17 cellular contexts compared by ENCODE assay signal in genomic region chr21:34907783-34908423, GRCh38.
DNase-seq lines count a peak whose midpoint lies in the region; ATAC-seq and TF ChIP-seq lines count a peak whose summit lies in the region.
"Had no signal": no experiment of that assay in that cellular context is flagged by ENCODE, and none has a peak within 500 bp of the region (broad histone marks: within the 10 kb centered on the region; RNA-seq: fewer than 3 reads in every experiment).

No MANE protein-coding gene starts in this region.

- H3K27ac ChIP-seq in upper lobe of right lung, result peak overlapping the region; percentile 48
- H3K27ac ChIP-seq: VCaP had no signal

- no peaks in the 10 kb centered on the region for H3K27me3 Mint-ChIP-seq in activated naive CD4-positive, alpha-beta T cell treated with anti-CD3 and anti-CD28 coated beads, Interleukin-2, amount 50 U/mL, for 24 hours
- no peaks in the 10 kb centered on the region for H3K27me3 Mint-ChIP-seq in activated naive CD4-positive, alpha-beta T cell treated with anti-CD3 and anti-CD28 coated beads, Interleukin-2, amount 10 ng/mL, durations not matched to agents 7 days and 5 days
- no peaks in the 10 kb centered on the region for H3K27me3 Mint-ChIP-seq in dendritic cell treated with granulocyte-macrophage colony-stimulating factor and Interleukin-4, amounts not matched to agents 40 ng/mL and 50 ng/mL, for 4 days
- H3K27me3 Mint-ChIP-seq: activated CD4-positive, alpha-beta memory T cell treated with anti-CD3 and anti-CD28 coated beads for 36 hours; effector memory CD8-positive, alpha-beta T cell had no signal

- no peaks in the 10 kb centered on the region for H3K9me3 ChIP-seq in upper lobe of right lung
- H3K9me3 ChIP-seq: HAP-1, mucosa of descending colon had no signal

- intact Hi-C loops in dendritic cell treated with granulocyte-macrophage colony-stimulating factor and Interleukin-4, amounts not matched to agents 40 ng/mL and 50 ng/mL, for 4 days (cut with micrococcal nuclease), result no loop called here
- intact Hi-C loops in upper lobe of right lung (cut with DNase I), result no loop called here

- no peaks in the 10 kb centered on the region for H3K9me3 Mint-ChIP-seq in activated naive CD4-positive, alpha-beta T cell treated with anti-CD3 and anti-CD28 coated beads, Interleukin-2, amount 50 U/mL, for 24 hours
- no peaks in the 10 kb centered on the region for H3K9me3 Mint-ChIP-seq in activated naive CD4-positive, alpha-beta T cell treated with anti-CD3 and anti-CD28 coated beads, Interleukin-2, amount 10 ng/mL, durations not matched to agents 7 days and 5 days
- no peaks in the 10 kb centered on the region for H3K9me3 Mint-ChIP-seq in dendritic cell treated with granulocyte-macrophage colony-stimulating factor and Interleukin-4, amounts not matched to agents 40 ng/mL and 50 ng/mL, for 4 days
- H3K9me3 Mint-ChIP-seq: activated CD4-positive, alpha-beta memory T cell treated with anti-CD3 and anti-CD28 coated beads for 36 hours; effector memory CD8-positive, alpha-beta T cell had no signal

- H3K4me1 ChIP-seq in upper lobe of right lung, result peaks cover 22% of the 10 kb centered on the region

- H3K36me3 Mint-ChIP-seq in activated naive CD4-positive, alpha-beta T cell treated with anti-CD3 and anti-CD28 coated beads, Interleukin-2, amount 50 U/mL, for 24 hours, result peaks cover 5% of the 10 kb centered on the region
- peaks cover 11% of the 10 kb centered on the region for H3K36me3 Mint-ChIP-seq in activated naive CD4-positive, alpha-beta T cell treated with anti-CD3 and anti-CD28 coated beads, Interleukin-2, amount 10 ng/mL, durations not matched to agents 7 days and 5 days
- H3K36me3 Mint-ChIP-seq in dendritic cell treated with granulocyte-macrophage colony-stimulating factor and Interleukin-4, amounts not matched to agents 40 ng/mL and 50 ng/mL, for 4 days (ENCODE audit: low read depth), result peaks cover 9% of the 10 kb centered on the region
- H3K36me3 Mint-ChIP-seq: activated CD4-positive, alpha-beta memory T cell treated with anti-CD3 and anti-CD28 coated beads for 36 hours had no signal

- peak overlapping the region; percentile 47 for H3K27ac Mint-ChIP-seq in activated naive CD4-positive, alpha-beta T cell treated with anti-CD3 and anti-CD28 coated beads, Interleukin-2, amount 50 U/mL, for 24 hours
- H3K27ac Mint-ChIP-seq in activated naive CD4-positive, alpha-beta T cell treated with anti-CD3 and anti-CD28 coated beads, Interleukin-2, amount 10 ng/mL, durations not matched to agents 7 days and 5 days, result no peak overlapping the region
- peak overlapping the region; percentile 50 for H3K27ac Mint-ChIP-seq in dendritic cell treated with granulocyte-macrophage colony-stimulating factor and Interleukin-4, amounts not matched to agents 40 ng/mL and 50 ng/mL, for 4 days
- H3K27ac Mint-ChIP-seq: activated CD4-positive, alpha-beta memory T cell treated with anti-CD3 and anti-CD28 coated beads for 36 hours had no signal

- H3K4me3 ChIP-seq in NB4 (ENCODE audit: low read depth, low read length) (peak overlapping the region; percentile 30), upper lobe of right lung (no peak overlapping the region)
- H3K4me3 ChIP-seq: HAP-1, mucosa of descending colon had no signal

- no peak for TF ChIP-seq POLR2A in NB4 (IDR thresholded peaks at IDR 0.05; ENCODE audit: extremely low read depth, insufficient read length)

- CTCF ChIA-PET in activated naive CD4-positive, alpha-beta T cell treated with anti-CD3 and anti-CD28 coated beads, Interleukin-2, amount 10 ng/mL, durations not matched to agents 7 days and 5 days (lab: Charles Lee), result no interaction called here

- H3K4me1 Mint-ChIP-seq in activated naive CD4-positive, alpha-beta T cell treated with anti-CD3 and anti-CD28 coated beads, Interleukin-2, amount 50 U/mL, for 24 hours, result peaks cover 84% of the 10 kb centered on the region
- peaks cover 27% of the 10 kb centered on the region for H3K4me1 Mint-ChIP-seq in activated naive CD4-positive, alpha-beta T cell treated with anti-CD3 and anti-CD28 coated beads, Interleukin-2, amount 10 ng/mL, durations not matched to agents 7 days and 5 days
- H3K4me1 Mint-ChIP-seq in dendritic cell treated with granulocyte-macrophage colony-stimulating factor and Interleukin-4, amounts not matched to agents 40 ng/mL and 50 ng/mL, for 4 days (ENCODE audit: low read depth), result peaks cover 75% of the 10 kb centered on the region

- DNase-seq in activated naive CD4-positive, alpha-beta T cell treated with anti-CD3 and anti-CD28 coated beads, Interleukin-2, amount 10 ng/mL, durations not matched to agents 7 days and 5 days, result no peak
- DNase-seq in NB4 (ENCODE audit: low read depth) (peak; percentile 87), upper lobe of right lung (no peak), NCI-H226 (no peak), COLO668 (lab: John Stamatoyannopoulos, UW; ENCODE audit: unreplicated experiment) (no peak)
- DNase-seq: activated CD4-positive, alpha-beta memory T cell treated with anti-CD3 and anti-CD28 coated beads for 36 hours; amniotic stem cell; effector memory CD8-positive, alpha-beta T cell; mucosa of descending colon; NCI-H1048; NCI-H748 treated with DMSO at 0.1 percent for 48 hours; stimulated activated CD4-positive, alpha-beta T cell treated with anti-CD3 and anti-CD28 coated beads, Interleukin-4, amount 100 ng/mL, for 1 hour had no signal

- H3K36me3 ChIP-seq in upper lobe of right lung, result no peaks in the 10 kb centered on the region
- H3K36me3 ChIP-seq: HAP-1 had no signal

- ATAC-seq in upper lobe of right lung (no peak), HG03025 (IDR thresholded peaks at IDR 0.05; ENCODE audit: low FRiP score, unreplicated experiment) (no peak)

- peak overlapping the region; percentile 8 for H3K4me3 Mint-ChIP-seq in activated naive CD4-positive, alpha-beta T cell treated with anti-CD3 and anti-CD28 coated beads, Interleukin-2, amount 50 U/mL, for 24 hours
- no peak overlapping the region for H3K4me3 Mint-ChIP-seq in activated naive CD4-positive, alpha-beta T cell treated with anti-CD3 and anti-CD28 coated beads, Interleukin-2, amount 10 ng/mL, durations not matched to agents 7 days and 5 days
- H3K4me3 Mint-ChIP-seq in dendritic cell treated with granulocyte-macrophage colony-stimulating factor and Interleukin-4, amounts not matched to agents 40 ng/mL and 50 ng/mL, for 4 days, result peak overlapping the region; percentile 7
- H3K4me3 Mint-ChIP-seq: activated CD4-positive, alpha-beta memory T cell treated with anti-CD3 and anti-CD28 coated beads for 36 hours had no signal

- no peaks in the 10 kb centered on the region for H3K27me3 ChIP-seq in upper lobe of right lung

- TF ChIP-seq CTCF in NB4 (IDR thresholded peaks at IDR 0.05; ENCODE audit: low read depth, low read length) (no peak), upper lobe of right lung (IDR thresholded peaks at IDR 0.05) (no peak)
